Comparison of ENCODE assay signal across 9 cellular contexts in genomic region chr1:150564051-150564991, GRCh38. TPM values are rescaled to one million over a fixed set of nuclear protein-coding genes. Genes with fewer than 3 reads are reported as not detected.
DNase-seq lines count a peak whose midpoint lies in the region; ATAC-seq, FAIRE-seq and TF ChIP-seq lines count a peak whose summit lies in the region.
"Had no signal": no experiment of that assay in that cellular context is flagged by ENCODE, and none has a peak within 500 bp of the region (broad histone marks: within the 10 kb centered on the region; RNA-seq: fewer than 3 reads in every experiment).

No MANE protein-coding gene starts in this region.

- no peaks in the 10 kb centered on the region for H3K36me3 Mint-ChIP-seq in naive B cell

- no peaks in the 10 kb centered on the region for H3K9me3 Mint-ChIP-seq in naive B cell

- peak overlapping the region; percentile 87 to 100 (median 95) for H3K4me3 Mint-ChIP-seq in naive B cell

- no peak for FAIRE-seq in GM19239 (lab: Jason Lieb, UNC)

- ATAC-seq in naive B cell (ENCODE audit: low read depth in 2 of 2) (no peak), HG02938 (IDR thresholded peaks at IDR 0.05; ENCODE audit: unreplicated experiment) (no peak), HG03520 (IDR thresholded peaks at IDR 0.05; ENCODE audit: unreplicated experiment) (no peak)

- no peak for TF ChIP-seq CTCF in choroid plexus epithelial cell (conservative IDR thresholded peaks at IDR 0.05; ENCODE audit: low read depth, low read length)

- H3K4me3 ChIP-seq in choroid plexus epithelial cell (ENCODE audit: low read depth, low read length), result no peak overlapping the region

- in situ Hi-C loops in ACHN (cut with HindIII; ENCODE audit: low pct_ligation_motif_present, low pct_unique_long_range_greater_than_20kb, low sequenced_read_pairs), result no loop called here

- H3K27me3 Mint-ChIP-seq in naive B cell, result no peaks in the 10 kb centered on the region

- peak; percentile 17 for DNase-seq in ACHN
- peak; percentile 57 for DNase-seq in M059J (ENCODE audit: low read depth)
- DNase-seq in choroid plexus epithelial cell (ENCODE audit: low read depth), result peak; percentile 72
- DNase-seq in naive B cell, result no peak
- no peak for DNase-seq in GOT3 (lab: John Stamatoyannopoulos, UW)
- no peak for DNase-seq in GM19239 (ENCODE audit: insufficient read length, low spot score)
- DNase-seq: NCI-H82 had no signal

- peaks cover 59 to 89% (median 85%) of the 10 kb centered on the region in 3 donors for H3K4me1 Mint-ChIP-seq in naive B cell

- H3K27ac Mint-ChIP-seq in naive B cell, result peak overlapping the region; percentile 99 to 100 (median 100)

RNA-seq across cellular contexts. Expression of gene MCL1, which starts 15.1 kb away (rescaled TPM):
- 130 and 216 TPM in 2 replicates for total RNA-seq in M059J (2014; rRNA removed; shearing (Covaris generic))
- polyA plus RNA-seq in naive B cell (ENCODE audit: low read depth in 6 of 6), result 100 to 1,000 TPM in 2 of 6 donors, 10 to 100 TPM in 4; 44.8 to 110 (median 95.1) TPM

RNA-seq across cellular contexts. Expression of gene ADAMTSL4, which starts 15.1 kb away (rescaled TPM):
- 1.2 and 2.0 TPM in 2 replicates for total RNA-seq in M059J (2014; rRNA removed; shearing (Covaris generic))
- polyA plus RNA-seq in naive B cell (ENCODE audit: low read depth in 6 of 6), result not detected

RNA-seq across cellular contexts. Expression of gene FALEC, which starts 48.8 kb away (rescaled TPM):
- total RNA-seq in M059J (2014; rRNA removed; shearing (Covaris generic)), result not detected in 2 replicates
- polyA plus RNA-seq in naive B cell (ENCODE audit: low read depth in 6 of 6), result 1 to 10 TPM in 3 of 6 donors, under 1 TPM in 1, not detected in 2; 0.68 to 2.6 (median 1.3) TPM

RNA-seq across cellular contexts. Expression of gene ECM1, which starts 56.4 kb away (rescaled TPM):
- 50.2 and 55.8 TPM in 2 replicates for total RNA-seq in M059J (2014; rRNA removed; shearing (Covaris generic))
- polyA plus RNA-seq in naive B cell (ENCODE audit: low read depth in 6 of 6), result not detected

Comparison
In these comparisons a context has a peak if more than half of its experiments do, and no peak if none do; other contexts are left out.
1. DNase-seq: peak in ACHN (single experiment), M059J (single experiment) and choroid plexus epithelial cell (single experiment); none in naive B cell (single experiment), GOT3 (single experiment) and GM19239 (single experiment).